8 cellular contexts compared by ENCODE assay signal in the genomic region with DNA sequence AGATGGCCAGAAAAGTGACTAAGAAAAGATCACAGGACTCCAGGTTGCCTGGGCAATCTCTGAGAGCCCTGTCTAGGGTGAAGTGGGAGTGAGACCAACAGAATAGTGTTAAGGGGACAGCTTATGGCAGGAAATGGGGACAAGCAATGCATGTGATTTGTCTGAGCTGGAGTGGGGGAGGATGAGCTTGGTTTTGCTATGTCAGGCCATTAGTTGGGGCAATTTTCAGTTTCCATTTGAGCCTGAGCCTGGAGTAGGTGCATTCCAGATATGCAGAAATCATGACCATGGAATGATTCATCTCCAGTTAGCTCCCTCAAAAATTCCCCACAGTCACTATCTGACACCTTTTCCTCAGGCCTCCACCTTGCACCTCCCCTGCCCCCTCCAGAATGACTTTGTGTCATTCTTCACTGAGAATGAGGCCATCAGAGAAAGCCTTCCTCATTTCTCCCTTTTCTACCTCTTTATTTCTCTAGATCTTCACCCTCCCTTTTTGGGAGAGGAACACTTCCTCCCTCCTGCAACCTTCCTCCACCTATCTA.
DNase-seq lines count a peak whose midpoint lies in the region; ATAC-seq and TF ChIP-seq lines count a peak whose summit lies in the region.

No MANE protein-coding gene starts in this region.

- no peaks in the 10 kb centered on the region for H3K36me3 ChIP-seq in mesenchymal stem cell (ENCODE audit: control insufficient read depth in 1 of 2, insufficient read depth in 2 of 2, low read depth in 1 of 2, low read length in 2 of 2)

- ATAC-seq in HG02840 (IDR thresholded peaks at IDR 0.05; ENCODE audit: low FRiP score, unreplicated experiment) = peak; percentile 66

- no peaks in the 10 kb centered on the region for H3K27me3 ChIP-seq in mesenchymal stem cell (ENCODE audit: control insufficient read depth in 1 of 2, insufficient read depth in 1 of 2, low read length in 2 of 2)

- peak overlapping the region; percentile 50 for H2BK120ac ChIP-seq in mesenchymal stem cell (ENCODE audit: low read depth, low read length)

- no peak overlapping the region for H2AFZ ChIP-seq in mesenchymal stem cell (ENCODE audit: low read depth, low read length)

- H3K4me1 ChIP-seq in mesenchymal stem cell (ENCODE audit: control insufficient read depth, insufficient read depth, low read depth, low read length) = peaks cover 11% of the 10 kb centered on the region

- no peak overlapping the region for H2AK5ac ChIP-seq in mesenchymal stem cell (ENCODE audit: low read length, severe bottlenecking)

- H2BK5ac ChIP-seq in mesenchymal stem cell (ENCODE audit: low read depth, low read length, poor library complexity, severe bottlenecking) = peak overlapping the region; percentile 74

- H3K4ac ChIP-seq in mesenchymal stem cell (ENCODE audit: low read depth in 1 of 2, low read length in 2 of 2) = peak overlapping the region; percentile 25 to 44

- H2BK12ac ChIP-seq in mesenchymal stem cell (ENCODE audit: low read length in 2 of 2) = peak overlapping the region; percentile 72 to 94

- no peak overlapping the region for H3K14ac ChIP-seq in mesenchymal stem cell (ENCODE audit: low read length in 2 of 2)

- peak overlapping the region; percentile 69 for H4K8ac ChIP-seq in mesenchymal stem cell (ENCODE audit: low read length)

- H3K9ac ChIP-seq in mesenchymal stem cell (ENCODE audit: low read length) = no peak overlapping the region

- CTCF ChIA-PET in RWPE1 (lab: Yijun Ruan, JAX) = interaction anchor here (0.5 kb wide), 1 partner anchor 303 kb away, joined by 3 read pairs; no protein-coding TSS in a partner anchor

- peak overlapping the region; percentile 52 to 80 for H3K18ac ChIP-seq in mesenchymal stem cell (ENCODE audit: low read depth in 1 of 2, low read length in 2 of 2)

- no peak overlapping the region for H4K91ac ChIP-seq in mesenchymal stem cell (ENCODE audit: low read length)

- no peaks in the 10 kb centered on the region for H3K79me1 ChIP-seq in mesenchymal stem cell (replicated peaks; ENCODE audit: low read length, poor library complexity, severe bottlenecking)

- DNase-seq in activated T-cell treated with anti-CD3 and anti-CD28 coated beads for 48 hours (ENCODE audit: low read depth) (peak; percentile 48), RWPE1 (ENCODE audit: low spot score) (peak; percentile 72), mesenchymal stem cell (peak; percentile 75), GF-D8 (lab: John Stamatoyannopoulos, UW) (no peak), NCI-H187 treated with DMSO at 0.1 percent for 48 hours (lab: John Stamatoyannopoulos, UW) (no peak), COLO668 (lab: John Stamatoyannopoulos, UW; ENCODE audit: unreplicated experiment) (no peak)
- DNase-seq in activated T-cell treated with anti-CD3 and anti-CD28 coated beads, Interleukin-2, amount 50 U/mL, for 1 hour = no peak

- no peak for TF ChIP-seq CTCF in RWPE1 (conservative IDR thresholded peaks at IDR 0.05; ENCODE audit: low read depth)

- POLR2A ChIA-PET in RWPE1 (lab: Yijun Ruan, JAX; ENCODE audit: low non-redundant PET) = no interaction called here

- no peak overlapping the region for H3K23ac ChIP-seq in mesenchymal stem cell (ENCODE audit: low read length in 2 of 2)

- H3K27ac ChIP-seq in RWPE1 (peak overlapping the region; percentile 29; the same call in 1 of the 2 replicates), mesenchymal stem cell (ENCODE audit: low read length, poor library complexity, severe bottlenecking) (peak overlapping the region; percentile 74)

- H3K4me3 ChIP-seq in mesenchymal stem cell (ENCODE audit: insufficient read depth in 1 of 2, low read depth in 1 of 2, low read length in 2 of 2) = no peak overlapping the region

- no peak overlapping the region for H2BK15ac ChIP-seq in mesenchymal stem cell (ENCODE audit: low read depth, poor library complexity, severe bottlenecking)

- H3K9me3 ChIP-seq in mesenchymal stem cell (ENCODE audit: control insufficient read depth, low read length) = no peaks in the 10 kb centered on the region

- no peak overlapping the region for H3K4me2 ChIP-seq in mesenchymal stem cell (ENCODE audit: low read length, poor library complexity, severe bottlenecking)

Comparison
In these comparisons a context has a peak if more than half of its experiments do, and no peak if none do; other contexts are left out.
1. DNase-seq: peak in activated T-cell treated with anti-CD3 and anti-CD28 coated beads for 48 hours (single experiment), RWPE1 (single experiment) and mesenchymal stem cell (single experiment); none in activated T-cell treated with anti-CD3 and anti-CD28 coated beads, Interleukin-2, amount 50 U/mL, for 1 hour (single experiment), GF-D8 (single experiment), NCI-H187 treated with DMSO at 0.1 percent for 48 hours (single experiment) and COLO668 (single experiment).